1 cellular context compared by ENCODE assay signal in the genomic region with DNA sequence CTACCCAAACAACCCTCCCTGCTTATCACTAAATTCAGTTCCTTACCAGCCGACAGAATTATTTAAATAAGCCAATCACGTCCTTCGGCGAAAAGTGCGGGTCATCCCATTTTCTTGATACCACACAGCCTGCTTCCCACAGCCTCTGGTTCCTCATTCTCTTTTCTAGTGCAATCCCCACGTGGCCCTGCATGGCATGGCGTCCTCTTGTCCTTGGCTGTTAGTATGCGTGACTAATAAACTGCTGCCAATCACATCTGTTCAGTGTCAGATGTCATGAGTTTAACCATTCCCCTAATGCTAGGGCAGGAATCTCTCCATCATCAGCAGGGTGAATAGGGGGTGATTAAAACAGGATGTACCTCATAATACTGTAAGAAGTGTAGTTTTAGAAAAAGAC.
TF ChIP-seq lines count a peak whose summit lies in the region.

No MANE protein-coding gene starts in this region.

TF ChIP-seq in GM23338, 12 proteins besides CTCF, POLR2A, EP300 and RAD21 (continued from another document):
- no peak for TF ChIP-seq ZNF462 (CRISPR knock-in tag; IDR thresholded peaks at IDR 0.05)
TF ChIP-seq in GM23338: peak in this region for 0.
